In the genomic region with DNA sequence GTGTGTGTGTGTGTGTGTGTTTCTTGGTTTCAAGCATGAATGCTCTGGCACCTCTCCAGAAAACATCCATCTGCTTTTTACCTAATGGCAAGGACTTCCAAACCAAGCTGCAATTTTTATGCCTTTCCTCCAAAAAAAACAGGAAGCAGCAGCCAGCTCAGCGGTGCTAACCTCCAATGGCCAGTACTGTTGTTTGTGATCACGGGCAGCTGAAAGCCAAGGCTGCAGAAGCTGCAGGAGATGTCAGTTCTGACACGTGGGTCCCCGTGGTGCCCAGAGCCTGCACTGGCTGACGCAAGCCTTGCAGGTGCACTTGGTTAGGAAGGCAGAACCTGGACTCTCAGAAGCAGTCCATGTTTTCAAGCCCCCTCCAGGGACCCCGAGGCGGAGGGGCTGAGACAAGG, we compare ENCODE assay signal across 9 cellular contexts.
DNase-seq lines count a peak whose midpoint lies in the region; TF ChIP-seq lines count a peak whose summit lies in the region.
"Had no signal": no experiment of that assay in that cellular context is flagged by ENCODE, and none has a peak within 500 bp of the region (broad histone marks: within the 10 kb centered on the region; RNA-seq: fewer than 3 reads in every experiment).

No MANE protein-coding gene starts in this region.

- H3K4me1 Mint-ChIP-seq in activated naive CD4-positive, alpha-beta T cell treated with anti-CD3 and anti-CD28 coated beads, Interleukin-2, amount 10 ng/mL, durations not matched to agents 7 days and 5 days: no peaks in the 10 kb centered on the region
- no peaks in the 10 kb centered on the region for H3K4me1 Mint-ChIP-seq in Caco-2 (ENCODE audit: low read depth, unreplicated experiment)
- H3K4me1 Mint-ChIP-seq: T-cell had no signal

- TF ChIP-seq CTCF in parathyroid adenoma (IDR thresholded peaks at IDR 0.05): no peak
- TF ChIP-seq CTCF in Caco-2 (IDR thresholded peaks at IDR 0.05; ENCODE audit: insufficient read depth in 1 of 2, low read depth in 1 of 2, low read length in 1 of 2, severe bottlenecking in 1 of 2, unreplicated experiment in 1 of 2): no peak
- TF ChIP-seq CTCF in esophagus muscularis mucosa (IDR thresholded peaks at IDR 0.05): no peak
- TF ChIP-seq CTCF in colonic mucosa (IDR thresholded peaks at IDR 0.05): no peak

- H3K9ac ChIP-seq in parathyroid adenoma: no peak overlapping the region
- no peak overlapping the region for H3K9ac ChIP-seq in colonic mucosa (ENCODE audit: low read depth in 2 of 2, low read length in 2 of 2)

- no peak for TF ChIP-seq POLR2A in esophagus muscularis mucosa (IDR thresholded peaks at IDR 0.05; ENCODE audit: low read depth)

- no peak for TF ChIP-seq EP300 in esophagus muscularis mucosa (IDR thresholded peaks at IDR 0.05)

- intact Hi-C loops in Caco-2 (cut with micrococcal nuclease; ENCODE audit: unreplicated experiment) (no loop called here), esophagus muscularis mucosa (cut with DNase I) (no loop called here), colonic mucosa (cut with DNase I) (no loop called here)

- DNase-seq in H7 (peak; percentile 22), NCI-H2196 (lab: John Stamatoyannopoulos, UW; ENCODE audit: unreplicated experiment) (peak; percentile 38), cerebellum (ENCODE audit: low spot score) (peak; percentile 67), Caco-2 (no peak), esophagus muscularis mucosa (ENCODE audit: extremely low spot score) (no peak), colonic mucosa (no peak)
- no peak for DNase-seq in activated naive CD4-positive, alpha-beta T cell treated with anti-CD3 and anti-CD28 coated beads, Interleukin-2, amount 10 ng/mL, durations not matched to agents 7 days and 5 days
- DNase-seq: T-cell had no signal

- POLR2A ChIA-PET in Caco-2 (lab: Charles Lee): no interaction called here

- H3K4me3 ChIP-seq in H7 (ENCODE audit: insufficient read depth, low read depth, low read length) (no peak overlapping the region), parathyroid adenoma (ENCODE audit: low read depth, low read length) (no peak overlapping the region), Caco-2 (ENCODE audit: low read depth, low read length) (no peak overlapping the region), esophagus muscularis mucosa (no peak overlapping the region), colonic mucosa (no peak overlapping the region)

- 45% methylated on average over 7 of the region's 7 CpGs for WGBS in esophagus muscularis mucosa

- no TSS peak for BruUV-seq in Caco-2 (replicated peaks; lab: Mats Ljungman, UMichigan)

- H3K27me3 ChIP-seq in H7 (ENCODE audit: control insufficient read depth, insufficient read depth, low read length) (no peaks in the 10 kb centered on the region), parathyroid adenoma (ENCODE audit: control insufficient read depth, insufficient read depth, low read length) (no peaks in the 10 kb centered on the region), Caco-2 (replicated peaks; ENCODE audit: control insufficient read depth, insufficient read depth, low read length) (no peaks in the 10 kb centered on the region), esophagus muscularis mucosa (no peaks in the 10 kb centered on the region), colonic mucosa (no peaks in the 10 kb centered on the region)

- H3K4me3 Mint-ChIP-seq in activated naive CD4-positive, alpha-beta T cell treated with anti-CD3 and anti-CD28 coated beads, Interleukin-2, amount 10 ng/mL, durations not matched to agents 7 days and 5 days: no peak overlapping the region
- H3K4me3 Mint-ChIP-seq in Caco-2 (ENCODE audit: unreplicated experiment): no peak overlapping the region
- H3K4me3 Mint-ChIP-seq: T-cell had no signal

- peak overlapping the region; percentile 42 for H3K27ac ChIP-seq in parathyroid adenoma
- H3K27ac ChIP-seq in esophagus muscularis mucosa (replicated peaks in 1 of 4): no peak overlapping the region
- H3K27ac ChIP-seq in colonic mucosa: no peak overlapping the region

- CTCF ChIA-PET in activated naive CD4-positive, alpha-beta T cell treated with anti-CD3 and anti-CD28 coated beads, Interleukin-2, amount 10 ng/mL, durations not matched to agents 7 days and 5 days (lab: Charles Lee): interaction anchor here (1.2 kb wide), 1 partner anchor 11 kb away, joined by 4 read pairs; no protein-coding TSS in a partner anchor
- CTCF ChIA-PET in Caco-2 (lab: Charles Lee): no interaction called here

- H2AFZ ChIP-seq in parathyroid adenoma: peak overlapping the region; percentile 60

- H3K4me1 ChIP-seq in parathyroid adenoma: no peaks in the 10 kb centered on the region
- no peaks in the 10 kb centered on the region for H3K4me1 ChIP-seq in Caco-2
- no peaks in the 10 kb centered on the region for H3K4me1 ChIP-seq in esophagus muscularis mucosa
- H3K4me1 ChIP-seq in colonic mucosa: no peaks in the 10 kb centered on the region

- H3K9me3 ChIP-seq in parathyroid adenoma (ENCODE audit: control insufficient read depth, low read length) (no peaks in the 10 kb centered on the region), Caco-2 (no peaks in the 10 kb centered on the region), esophagus muscularis mucosa (no peaks in the 10 kb centered on the region), colonic mucosa (no peaks in the 10 kb centered on the region)

- H3K4me2 ChIP-seq in parathyroid adenoma (ENCODE audit: low read length): no peak overlapping the region

- H3K36me3 ChIP-seq in H7 (replicated peaks; ENCODE audit: control insufficient read depth, insufficient read depth, low read length): no peaks in the 10 kb centered on the region
- H3K36me3 ChIP-seq in parathyroid adenoma (ENCODE audit: control insufficient read depth, insufficient read depth, low read length): no peaks in the 10 kb centered on the region
- H3K36me3 ChIP-seq in Caco-2 (ENCODE audit: control insufficient read depth, insufficient read depth, low read length): no peaks in the 10 kb centered on the region
- H3K36me3 ChIP-seq in esophagus muscularis mucosa: no peaks in the 10 kb centered on the region
- H3K36me3 ChIP-seq in colonic mucosa: no peaks in the 10 kb centered on the region

- H3K36me3 Mint-ChIP-seq in activated naive CD4-positive, alpha-beta T cell treated with anti-CD3 and anti-CD28 coated beads, Interleukin-2, amount 10 ng/mL, durations not matched to agents 7 days and 5 days: no peaks in the 10 kb centered on the region
- no peaks in the 10 kb centered on the region for H3K36me3 Mint-ChIP-seq in Caco-2 (ENCODE audit: insufficient read depth, unreplicated experiment)
- H3K36me3 Mint-ChIP-seq: T-cell had no signal

- no peaks in the 10 kb centered on the region for H3K27me3 Mint-ChIP-seq in activated naive CD4-positive, alpha-beta T cell treated with anti-CD3 and anti-CD28 coated beads, Interleukin-2, amount 10 ng/mL, durations not matched to agents 7 days and 5 days
- H3K27me3 Mint-ChIP-seq in Caco-2 (ENCODE audit: insufficient read depth, unreplicated experiment): peaks cover 4% of the 10 kb centered on the region
- H3K27me3 Mint-ChIP-seq: T-cell had no signal

- no peak overlapping the region for H3K27ac Mint-ChIP-seq in activated naive CD4-positive, alpha-beta T cell treated with anti-CD3 and anti-CD28 coated beads, Interleukin-2, amount 10 ng/mL, durations not matched to agents 7 days and 5 days
- H3K27ac Mint-ChIP-seq in Caco-2 (ENCODE audit: unreplicated experiment): no peak overlapping the region
- H3K27ac Mint-ChIP-seq: T-cell had no signal

- H3K9me3 Mint-ChIP-seq in activated naive CD4-positive, alpha-beta T cell treated with anti-CD3 and anti-CD28 coated beads, Interleukin-2, amount 10 ng/mL, durations not matched to agents 7 days and 5 days: no peaks in the 10 kb centered on the region
- no peaks in the 10 kb centered on the region for H3K9me3 Mint-ChIP-seq in Caco-2 (ENCODE audit: unreplicated experiment)

- H3K79me2 ChIP-seq in parathyroid adenoma: no peaks in the 10 kb centered on the region

Comparison
In these comparisons a context has a peak if more than half of its experiments do, and no peak if none do; other contexts are left out.
1. DNase-seq: peak in H7 (single experiment), NCI-H2196 (single experiment) and cerebellum (single experiment); none in activated naive CD4-positive, alpha-beta T cell treated with anti-CD3 and anti-CD28 coated beads, Interleukin-2, amount 10 ng/mL, durations not matched to agents 7 days and 5 days (single experiment), Caco-2 (0 of 2), esophagus muscularis mucosa (single experiment) and colonic mucosa (single experiment).